12 cellular contexts compared by ENCODE assay signal in genomic region chr19:19236173-19236572, GRCh38. TPM values are rescaled to one million over a fixed set of nuclear protein-coding genes. Genes with fewer than 3 reads are reported as not detected.
"Had no signal": no experiment of that assay in that cellular context is flagged by ENCODE, and none has a peak within 500 bp of the region (broad histone marks: within the 10 kb centered on the region; RNA-seq: fewer than 3 reads in every experiment).

No MANE protein-coding gene starts in this region.

- FAIRE-seq: HTR-8/SVneo had no signal

- H2AFZ ChIP-seq: GM23248 had no signal

- ATAC-seq: HCT116 had no signal

- DNase-seq: GM23248, GOT3, H7, IMR-90, Karpas-422, KBM-7 had no signal

- H3K9ac ChIP-seq: GM23248, KMS-11 had no signal

- H3K4me3 ChIP-seq: GM23248, HAP-1 had no signal

- H3K4me1 ChIP-seq: HAP-1 had no signal

- H3K36me3 ChIP-seq: HAP-1 had no signal

- H3K27ac ChIP-seq: GM23248, KMS-11 had no signal

- H3K4me2 ChIP-seq: KMS-11 had no signal

RNA-seq across cellular contexts. Expression of gene NCAN, which starts 24.4 kb away (rescaled TPM):
- total RNA-seq: GM23248, H4, HT-29, IMR-90 had no signal

RNA-seq across cellular contexts. Expression of gene TM6SF2, which starts 36.9 kb away (rescaled TPM):
- total RNA-seq: H4, HT-29 had no signal
